Comparison of ENCODE assay signal across 8 cellular contexts in genomic region chr17:40417258-40417608, GRCh38. TPM values are rescaled to one million over a fixed set of nuclear protein-coding genes. Genes with fewer than 3 reads are reported as not detected.
DNase-seq lines count a peak whose midpoint lies in the region; ATAC-seq and TF ChIP-seq lines count a peak whose summit lies in the region.

No MANE protein-coding gene starts in this region.

- no peak for TF ChIP-seq EP300 in gastroesophageal sphincter (IDR thresholded peaks at IDR 0.05)

- TF ChIP-seq CTCF in heart right ventricle (IDR thresholded peaks at IDR 0.05): no peak
- no peak for TF ChIP-seq CTCF in gastroesophageal sphincter (IDR thresholded peaks at IDR 0.05)

- WGBS in heart right ventricle, 2 donors: 0% methylated on average over 21 of the region's 21 CpGs
- WGBS in gastroesophageal sphincter (ENCODE audit: low coverage in 1 of 2), 2 donors: 1 to 2% methylated on average over 7 to 15 of the region's 21 CpGs

- H3K9me3 ChIP-seq in heart right ventricle (no peaks in the 10 kb centered on the region), gastroesophageal sphincter (no peaks in the 10 kb centered on the region)

- H3K4me3 ChIP-seq in heart right ventricle (peak overlapping the region; percentile 35 to 86 (median 60)), gastroesophageal sphincter (peak overlapping the region; percentile 27 to 57), skin epidermis (peak overlapping the region; percentile 49 to 92 (median 67))

- peak overlapping the region in 1 of 10 donors; percentile 58 for H3K27ac ChIP-seq in heart right ventricle
- H3K27ac ChIP-seq in gastroesophageal sphincter: peak overlapping the region in 1 of 4 donors; percentile 14
- H3K27ac ChIP-seq in skin epidermis: peak overlapping the region in 13 of 21 experiments; percentile 6 to 87 (median 38)

- H3K4me1 ChIP-seq in heart right ventricle: peaks cover 8 to 48% (median 14%) of the 10 kb centered on the region in 9 donors
- H3K4me1 ChIP-seq in gastroesophageal sphincter: peaks cover 0 to 26% (median 4%) of the 10 kb centered on the region in 3 donors

- DNase-seq in heart right ventricle (no peak), cardiac septum (ENCODE audit: low spot score) (no peak)
- no peak for DNase-seq in effector CD8-positive, alpha-beta T cell (lab: John Stamatoyannopoulos, UW)

- ATAC-seq in heart right ventricle: no peak
- peak; percentile 6 for ATAC-seq in HG03521 (IDR thresholded peaks at IDR 0.05; ENCODE audit: unreplicated experiment)
- peak; percentile 30 for ATAC-seq in SK-N-SH treated with all-trans-retinoic acid at 6 μM for 48 hours
- ATAC-seq in gastroesophageal sphincter: no peak
- ATAC-seq in HG02870 (IDR thresholded peaks at IDR 0.05; ENCODE audit: unreplicated experiment): no peak

- intact Hi-C loops in heart right ventricle (cut with DNase I): loop anchor here in 9 of 10 donors (5.0 to 10.0 kb wide), 7 partner anchors 52 to 212 kb away; partner anchors contain the start of genes GJD3 (in 4 of the 9) and RARA (in 3 of the 9)
- intact Hi-C loops in cardiac septum (cut with DNase I): loop anchor here (5.0 kb wide), 2 partner anchors 60 to 115 kb away; no protein-coding TSS in a partner anchor

- no peak for TF ChIP-seq POLR2A in gastroesophageal sphincter (IDR thresholded peaks at IDR 0.05)

- H3K27me3 ChIP-seq in heart right ventricle (peaks cover 0 to 9% (median 0%) of the 10 kb centered on the region in 7 donors), gastroesophageal sphincter (peaks cover 5% of the 10 kb centered on the region)

- H3K36me3 ChIP-seq in heart right ventricle: peaks cover 0 to 10% (median 0%) of the 10 kb centered on the region in 9 donors
- H3K36me3 ChIP-seq in gastroesophageal sphincter: no peaks in the 10 kb centered on the region

TF ChIP-seq in SK-N-SH treated with all-trans-retinoic acid at 6 μM for 48 hours, 23 proteins besides CTCF, POLR2A, EP300 and RAD21:
- TF ChIP-seq ZFP3 (CRISPR knock-in tag; IDR thresholded peaks at IDR 0.05): peak; percentile 74
- no peak for TF ChIP-seq PATZ1 (CRISPR knock-in tag; IDR thresholded peaks at IDR 0.05; ENCODE audit: borderline replicate concordance)

RNA-seq across cellular contexts. Expression of gene TOP2A, which starts 0.5 kb away (rescaled TPM):
- 10 to 100 TPM in 1 of 10 donors, 1 to 10 TPM in 4, under 1 TPM in 5; 0.17 to 20.0 (median 1.0) TPM for total RNA-seq in heart right ventricle
- polyA plus RNA-seq in heart right ventricle: 1 to 10 TPM in 1 of 2 donors, under 1 TPM in 1; 0.28 to 1.5 TPM
- 0.51 TPM for total RNA-seq in cardiac septum
- 1 to 10 TPM in 1 of 4 donors, under 1 TPM in 3; 0.40 to 4.3 (median 0.79) TPM for total RNA-seq in gastroesophageal sphincter

RNA-seq across cellular contexts. Expression of gene IGFBP4, which starts 26.0 kb away (rescaled TPM):
- total RNA-seq in heart right ventricle (100 to 1,000 TPM in 6 of 10 donors, 10 to 100 TPM in 4; 65.1 to 301 (median 123) TPM), cardiac septum (164 TPM), gastroesophageal sphincter (100 to 1,000 TPM; 209 to 428 (median 281) TPM)
- polyA plus RNA-seq in heart right ventricle: 100 to 1,000 TPM; 224 to 295 TPM

RNA-seq across cellular contexts. Expression of gene GJD3, which starts 52.7 kb away (rescaled TPM):
- total RNA-seq in heart right ventricle: 1 to 10 TPM in 9 of 10 donors, under 1 TPM in 1; 0.79 to 6.2 (median 2.1) TPM
- polyA plus RNA-seq in heart right ventricle: under 1 TPM; 0.65 to 0.88 TPM
- total RNA-seq in cardiac septum: 2.6 TPM
- 1 to 10 TPM in 1 of 4 donors, not detected in 3; 2.5 TPM for total RNA-seq in gastroesophageal sphincter

Comparison
In these comparisons a context has a peak if more than half of its experiments do, and no peak if none do; other contexts are left out.
1. ATAC-seq: peak in HG03521 (single experiment) and SK-N-SH treated with all-trans-retinoic acid at 6 μM for 48 hours (single experiment); none in heart right ventricle (0 of 8), gastroesophageal sphincter (single experiment) and HG02870 (single experiment).
2. Peak in every context shown above with its lines, with median percentiles within 50 percentile points of each other: H3K4me3 ChIP-seq.